ENCODE assay signal across 25 cellular contexts in genomic region chr11:1456596-1457325, GRCh38.
"Had no signal": no experiment of that assay in that cellular context is flagged by ENCODE, and none has a peak within 500 bp of the region (broad histone marks: within the 10 kb centered on the region; RNA-seq: fewer than 3 reads in every experiment).

No MANE protein-coding gene starts in this region.

- H3K27me3 ChIP-seq: brain microvascular endothelial cell, dorsolateral prefrontal cortex, esophagus muscularis mucosa had no signal

- H3K36me3 ChIP-seq: brain microvascular endothelial cell, gastrocnemius medialis had no signal

- H3K4me3 ChIP-seq: coronary artery, dorsolateral prefrontal cortex, esophagus muscularis mucosa, gastrocnemius medialis had no signal

- DNase-seq: activated CD4-positive, alpha-beta memory T cell treated with anti-CD3 and anti-CD28 coated beads, Interleukin-2, amount 10 ng/mL, durations not matched to agents 7 days and 5 days; activated CD4-positive, alpha-beta T cell treated with anti-CD3 and anti-CD28 coated beads for 36 hours; activated CD4-positive, alpha-beta T cell treated with anti-CD3 and anti-CD28 coated beads, Interleukin-2, amount 10 ng/mL, durations not matched to agents 7 days and 5 days; activated CD4-positive, alpha-beta T cell treated with anti-CD3 and anti-CD28 coated beads, Interleukin-2, amount 50 U/mL, for 4 hours; activated CD4-positive, CD25-positive, alpha-beta regulatory T cell; activated CD4-positive, CD25-positive, alpha-beta regulatory T cell treated with anti-CD3 and anti-CD28 coated beads, Interleukin-2, amount 50 U/mL, for 72 hours; activated CD8-positive, alpha-beta memory T cell treated with anti-CD3 and anti-CD28 coated beads, Interleukin-2, amount 50 U/mL, for 48 hours; activated gamma-delta T cell; activated naive CD4-positive, alpha-beta T cell; activated naive CD4-positive, alpha-beta T cell treated with anti-CD3 and anti-CD28 coated beads, Interleukin-2, amount 50 U/mL, for 16 hours; activated T-cell treated with anti-CD3 and anti-CD28 coated beads for 4 hours; activated T-cell treated with anti-CD3 and anti-CD28 coated beads, Interleukin-2, amount 50 U/mL, for 24 hours; activated T-cell treated with anti-CD3 and anti-CD28 coated beads, Interleukin-2, amount 50 U/mL, for 72 hours; amniotic stem cell; anterior cingulate cortex; brain microvascular endothelial cell; dorsolateral prefrontal cortex; effector memory CD8-positive, alpha-beta T cell; erythroblast; foreskin keratinocyte; gastrocnemius medialis; glutamatergic neuron; T-helper 2 cell had no signal

- H3K4me1 ChIP-seq: foreskin keratinocyte had no signal

- ATAC-seq: activated CD4-positive, alpha-beta T cell treated with anti-CD3 and anti-CD28 coated beads for 36 hours; activated T-cell treated with anti-CD3 and anti-CD28 coated beads, Interleukin-2, amount 50 U/mL, for 72 hours; effector memory CD8-positive, alpha-beta T cell; gastrocnemius medialis had no signal

- H3K9me3 ChIP-seq: esophagus muscularis mucosa, gastrocnemius medialis had no signal

- H3K27ac ChIP-seq: brain microvascular endothelial cell, coronary artery, foreskin keratinocyte, gastrocnemius medialis had no signal
